ENCODE assay signal across 9 cellular contexts in the genomic region with DNA sequence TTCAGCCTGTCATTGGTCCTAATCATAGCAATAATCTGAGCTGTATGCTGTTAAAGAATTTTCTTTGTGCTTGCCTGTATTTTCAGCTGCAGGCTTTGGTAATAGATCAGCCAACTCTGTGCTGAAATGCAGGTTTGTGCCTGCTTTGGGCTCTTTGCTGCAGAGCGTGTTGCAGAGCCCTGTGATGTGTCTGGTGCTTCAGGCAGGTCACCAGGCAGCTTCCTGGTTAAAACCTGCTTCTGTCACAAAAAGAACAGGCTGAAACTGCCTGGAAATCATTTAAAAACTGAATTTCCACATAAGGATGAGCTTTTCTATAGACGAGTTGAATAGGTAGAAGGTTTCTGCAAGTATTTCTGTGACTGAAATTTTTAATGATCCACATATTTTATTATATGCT. TPM values are rescaled to one million over a fixed set of nuclear protein-coding genes. Genes with fewer than 3 reads are reported as not detected.
DNase-seq lines count a peak whose midpoint lies in the region; ATAC-seq and TF ChIP-seq lines count a peak whose summit lies in the region.
"Had no signal": no experiment of that assay in that cellular context is flagged by ENCODE, and none has a peak within 500 bp of the region (broad histone marks: within the 10 kb centered on the region; RNA-seq: fewer than 3 reads in every experiment).

No MANE protein-coding gene starts in this region.

- no peaks in the 10 kb centered on the region for H3K27me3 Mint-ChIP-seq in activated CD4-positive, alpha-beta T cell treated with anti-CD3 and anti-CD28 coated beads, Interleukin-2, amount 10 ng/mL, durations not matched to agents 7 days and 5 days
- H3K27me3 Mint-ChIP-seq in activated CD4-positive, alpha-beta memory T cell treated with anti-CD3 and anti-CD28 coated beads, Interleukin-2, amount 10 ng/mL, durations not matched to agents 7 days and 5 days = no peaks in the 10 kb centered on the region

- POLR2A ChIA-PET in activated CD4-positive, alpha-beta T cell treated with anti-CD3 and anti-CD28 coated beads, Interleukin-2, amount 10 ng/mL, durations not matched to agents 7 days and 5 days (lab: Charles Lee) = no interaction called here
- POLR2A ChIA-PET in activated CD4-positive, alpha-beta memory T cell treated with anti-CD3 and anti-CD28 coated beads, Interleukin-2, amount 10 ng/mL, durations not matched to agents 7 days and 5 days (lab: Charles Lee) = interaction anchor here (1.1 to 6.0 kb wide), 12 partner anchors 13 to 261 kb away, joined by 3 to 44 read pairs (median 5); a partner anchor contains a TSS

- intact Hi-C loops in gastrocnemius medialis (cut with DNase I; ENCODE audit: low total_unique reads) = loop anchor here (10.0 kb wide), 1 partner anchor 477 kb away; no protein-coding TSS in a partner anchor
- intact Hi-C loops in ascending aorta (cut with DNase I) = loop anchor here (10.0 kb wide), 1 partner anchor 517 kb away; a partner anchor contains a TSS
- intact Hi-C loops in posterior vena cava (cut with DNase I) = no loop called here

- CTCF ChIA-PET in activated CD4-positive, alpha-beta T cell treated with anti-CD3 and anti-CD28 coated beads, Interleukin-2, amount 10 ng/mL, durations not matched to agents 7 days and 5 days (lab: Charles Lee) = interaction anchor here (0.6 to 7.7 kb wide), 9 partner anchors 11 to 417 kb away, joined by 3 to 77 read pairs (median 4); no protein-coding TSS in a partner anchor
- CTCF ChIA-PET in activated CD4-positive, alpha-beta memory T cell treated with anti-CD3 and anti-CD28 coated beads, Interleukin-2, amount 10 ng/mL, durations not matched to agents 7 days and 5 days (lab: Charles Lee) = interaction anchor here (0.7 to 8.0 kb wide), 7 partner anchors 12 to 479 kb away, joined by 3 to 156 read pairs (median 7); a partner anchor contains a TSS

- peak; percentile 56 for DNase-seq in activated CD4-positive, alpha-beta T cell treated with anti-CD3 and anti-CD28 coated beads, Interleukin-2, amount 10 ng/mL, durations not matched to agents 7 days and 5 days
- no peak for DNase-seq in activated CD4-positive, alpha-beta T cell treated with anti-CD3 and anti-CD28 coated beads for 1 hour
- no peak for DNase-seq in activated CD4-positive, alpha-beta memory T cell treated with anti-CD3 and anti-CD28 coated beads, Interleukin-2, amount 10 ng/mL, durations not matched to agents 7 days and 5 days
- DNase-seq in gastrocnemius medialis = no peak
- no peak for DNase-seq in ascending aorta (ENCODE audit: low spot score in 2 of 2)
- DNase-seq in posterior vena cava (ENCODE audit: low spot score) = no peak
- DNase-seq: cerebellar nuclear complex had no signal

- TF ChIP-seq CTCF in gastrocnemius medialis (IDR thresholded peaks at IDR 0.05 in 4 of 5, conservative IDR thresholded peaks at IDR 0.05 in 1 of 5) = no peak
- no peak for TF ChIP-seq CTCF in ascending aorta (IDR thresholded peaks at IDR 0.05)

- TF ChIP-seq POLR2A in gastrocnemius medialis (IDR thresholded peaks at IDR 0.05) = no peak

- H3K9me3 ChIP-seq in gastrocnemius medialis (no peaks in the 10 kb centered on the region), ascending aorta (no peaks in the 10 kb centered on the region)

- H3K4me1 Mint-ChIP-seq in activated CD4-positive, alpha-beta T cell treated with anti-CD3 and anti-CD28 coated beads, Interleukin-2, amount 10 ng/mL, durations not matched to agents 7 days and 5 days = peaks cover 55% of the 10 kb centered on the region
- peaks cover 50% of the 10 kb centered on the region for H3K4me1 Mint-ChIP-seq in activated CD4-positive, alpha-beta memory T cell treated with anti-CD3 and anti-CD28 coated beads, Interleukin-2, amount 10 ng/mL, durations not matched to agents 7 days and 5 days

- H3K4me3 ChIP-seq in gastrocnemius medialis (no peak overlapping the region), ascending aorta (no peak overlapping the region)

- in situ Hi-C loops in gastrocnemius medialis (cut with MboI; ENCODE audit: low sequenced_read_pairs in 4 of 4) = loop anchor here in 1 of 4 donors (25.0 kb wide), 1 partner anchor 229 kb away; no protein-coding TSS in a partner anchor

- peak overlapping the region in 3 of 4 donors; percentile 10 to 95 (median 91) for H3K27ac ChIP-seq in gastrocnemius medialis
- H3K27ac ChIP-seq in ascending aorta = no peak overlapping the region

- H3K36me3 Mint-ChIP-seq in activated CD4-positive, alpha-beta T cell treated with anti-CD3 and anti-CD28 coated beads, Interleukin-2, amount 10 ng/mL, durations not matched to agents 7 days and 5 days (ENCODE audit: low read depth) = peaks cover 23% of the 10 kb centered on the region
- peaks cover 7% of the 10 kb centered on the region for H3K36me3 Mint-ChIP-seq in activated CD4-positive, alpha-beta memory T cell treated with anti-CD3 and anti-CD28 coated beads, Interleukin-2, amount 10 ng/mL, durations not matched to agents 7 days and 5 days (ENCODE audit: low read depth)

- no peaks in the 10 kb centered on the region for H3K9me3 Mint-ChIP-seq in activated CD4-positive, alpha-beta T cell treated with anti-CD3 and anti-CD28 coated beads, Interleukin-2, amount 10 ng/mL, durations not matched to agents 7 days and 5 days
- no peaks in the 10 kb centered on the region for H3K9me3 Mint-ChIP-seq in activated CD4-positive, alpha-beta memory T cell treated with anti-CD3 and anti-CD28 coated beads, Interleukin-2, amount 10 ng/mL, durations not matched to agents 7 days and 5 days

- H3K36me3 ChIP-seq in gastrocnemius medialis (no peaks in the 10 kb centered on the region), ascending aorta (no peaks in the 10 kb centered on the region)

- H3K4me3 Mint-ChIP-seq in activated CD4-positive, alpha-beta T cell treated with anti-CD3 and anti-CD28 coated beads, Interleukin-2, amount 10 ng/mL, durations not matched to agents 7 days and 5 days = peak overlapping the region; percentile 93
- peak overlapping the region; percentile 60 for H3K4me3 Mint-ChIP-seq in activated CD4-positive, alpha-beta memory T cell treated with anti-CD3 and anti-CD28 coated beads, Interleukin-2, amount 10 ng/mL, durations not matched to agents 7 days and 5 days

- H3K27me3 ChIP-seq in gastrocnemius medialis (no peaks in the 10 kb centered on the region), ascending aorta (no peaks in the 10 kb centered on the region)

- ATAC-seq in esophagus mucosa (peak; percentile 55), gastrocnemius medialis (no peak), HG03565 (IDR thresholded peaks at IDR 0.05; ENCODE audit: unreplicated experiment) (no peak)

- H3K27ac Mint-ChIP-seq in activated CD4-positive, alpha-beta T cell treated with anti-CD3 and anti-CD28 coated beads, Interleukin-2, amount 10 ng/mL, durations not matched to agents 7 days and 5 days = peak overlapping the region; percentile 94
- peak overlapping the region; percentile 33 for H3K27ac Mint-ChIP-seq in activated CD4-positive, alpha-beta memory T cell treated with anti-CD3 and anti-CD28 coated beads, Interleukin-2, amount 10 ng/mL, durations not matched to agents 7 days and 5 days

- H3K4me1 ChIP-seq in gastrocnemius medialis (peaks cover 47 to 54% of the 10 kb centered on the region in 2 donors), ascending aorta (peaks cover 2 to 22% of the 10 kb centered on the region in 2 donors)

RNA-seq across cellular contexts. Expression of a gene that starts 3.1 kb away (rescaled TPM):
- total RNA-seq in activated CD4-positive, alpha-beta T cell treated with anti-CD3 and anti-CD28 coated beads, Interleukin-2, amount 10 ng/mL, durations not matched to agents 7 days and 5 days = 10 to 100 TPM; 28.9 to 30.4 TPM
- 10 to 100 TPM; 20.3 to 22.9 TPM for total RNA-seq in activated CD4-positive, alpha-beta memory T cell treated with anti-CD3 and anti-CD28 coated beads, Interleukin-2, amount 10 ng/mL, durations not matched to agents 7 days and 5 days
- total RNA-seq in esophagus mucosa (35.3 TPM), gastrocnemius medialis (10 to 100 TPM; 11.5 to 15.2 (median 12.2) TPM), ascending aorta (8.5 TPM), posterior vena cava (10 to 100 TPM; 13.7 to 14.0 TPM)

Comparison
In these comparisons a context has a peak if more than half of its experiments do, and no peak if none do; other contexts are left out.
1. H3K27ac ChIP-seq: peak in gastrocnemius medialis (3 of 4); none in ascending aorta (0 of 2).
2. intact Hi-C loops: an anchor here in gastrocnemius medialis (10.0 kb wide) and ascending aorta (10.0 kb wide); none called in posterior vena cava.